In the genomic region with DNA sequence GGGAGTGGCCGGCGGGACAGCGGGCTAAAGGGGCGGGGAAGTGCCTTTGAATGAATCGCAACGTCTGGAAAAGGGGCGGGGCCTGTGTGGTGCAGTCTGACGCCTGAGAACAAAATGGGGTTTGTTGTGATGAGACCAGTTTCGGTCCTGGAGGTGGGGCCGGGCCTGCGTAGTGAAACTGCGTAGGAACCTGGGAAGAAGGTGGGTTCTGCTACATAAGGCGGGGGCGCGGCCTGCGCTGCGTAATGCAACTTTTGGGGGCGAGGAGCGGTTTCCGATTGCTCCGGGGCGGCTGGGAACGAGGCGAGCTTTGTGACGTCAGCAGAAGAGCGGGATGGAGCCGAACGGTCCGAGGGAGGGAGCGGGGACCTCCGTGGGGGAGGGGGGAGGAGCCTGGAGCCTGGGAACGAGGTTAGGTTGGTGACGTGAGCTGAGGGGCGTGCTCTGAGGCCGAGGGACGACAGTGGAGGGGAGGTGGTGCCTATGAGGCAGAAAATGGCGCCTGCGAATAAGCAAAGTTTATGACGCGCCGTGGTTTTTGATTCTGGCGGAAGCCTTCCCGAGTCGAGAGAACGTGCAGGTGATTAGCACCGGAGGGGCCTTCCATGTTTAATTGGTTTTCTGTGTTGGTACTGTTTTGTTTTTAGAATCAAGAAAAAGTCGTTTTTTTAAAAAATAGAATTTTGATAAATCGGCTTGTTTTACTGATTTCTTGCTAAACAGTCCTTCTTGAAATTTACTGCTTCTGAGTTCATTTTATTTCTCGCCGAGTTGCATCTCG, we compare ENCODE assay signal across 1 cellular context.
TF ChIP-seq lines count a peak whose summit lies in the region.

No MANE protein-coding gene starts in this region.

TF ChIP-seq in HepG2, 621 proteins besides CTCF, POLR2A, EP300 and RAD21 (continues in another document):
- TF ChIP-seq ZSCAN12 (CRISPR knock-in tag; IDR thresholded peaks at IDR 0.05), result no peak
- TF ChIP-seq KMT2A (CRISPR knock-in tag; IDR thresholded peaks at IDR 0.05), result peak; percentile 27; the same call in 1 of the 2 replicates
- TF ChIP-seq PRDM4 (CRISPR knock-in tag; IDR thresholded peaks at IDR 0.05; ENCODE audit: borderline replicate concordance), result no peak
- no peak for TF ChIP-seq MTA3 (CRISPR knock-in tag; IDR thresholded peaks at IDR 0.05)
- TF ChIP-seq KIAA2018 (CRISPR knock-in tag; IDR thresholded peaks at IDR 0.05; ENCODE audit: borderline replicate concordance), result no peak
- no peak for TF ChIP-seq PITX1 (CRISPR knock-in tag; IDR thresholded peaks at IDR 0.05)
- TF ChIP-seq MAFG (CRISPR knock-in tag; IDR thresholded peaks at IDR 0.05), result no peak
- TF ChIP-seq RBM39 (IDR thresholded peaks at IDR 0.05; ENCODE audit: low read depth, low read length, poor library complexity, severe bottlenecking), result no peak
- no peak; the same call in 1 of the 2 replicates for TF ChIP-seq THAP9 (CRISPR knock-in tag; IDR thresholded peaks at IDR 0.05; ENCODE audit: borderline replicate concordance)
- no peak for TF ChIP-seq ZMYM4 (CRISPR knock-in tag; IDR thresholded peaks at IDR 0.05)
- TF ChIP-seq ZNF224 (CRISPR knock-in tag; IDR thresholded peaks at IDR 0.05), result no peak
- TF ChIP-seq PRPF4 (IDR thresholded peaks at IDR 0.05; ENCODE audit: low read depth, low read length, poor library complexity, severe bottlenecking), result no peak
- no peak for TF ChIP-seq REST (IDR thresholded peaks at IDR 0.05; ENCODE audit: borderline replicate concordance in 1 of 2, low read depth in 1 of 2, low read length in 2 of 2)
- TF ChIP-seq, protein P1, sequence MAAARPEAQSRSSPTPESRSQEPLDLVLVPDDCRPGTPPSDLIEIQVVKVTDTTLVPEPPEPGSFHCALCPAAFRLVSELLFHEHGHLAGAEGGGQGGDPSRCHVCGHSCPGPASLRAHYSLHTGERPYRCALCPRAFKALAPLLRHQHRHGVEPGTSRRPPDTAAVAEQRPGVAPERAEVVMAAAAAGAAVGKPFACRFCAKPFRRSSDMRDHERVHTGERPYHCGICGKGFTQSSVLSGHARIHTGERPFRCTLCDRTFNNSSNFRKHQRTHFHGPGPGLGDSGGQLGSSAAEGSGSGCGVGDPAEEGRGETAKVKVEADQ (CRISPR knock-in tag; IDR thresholded peaks at IDR 0.05; ENCODE audit: borderline replicate concordance), result no peak
- TF ChIP-seq ZSCAN30 (CRISPR knock-in tag; IDR thresholded peaks at IDR 0.05), result no peak
- TF ChIP-seq, protein P2, sequence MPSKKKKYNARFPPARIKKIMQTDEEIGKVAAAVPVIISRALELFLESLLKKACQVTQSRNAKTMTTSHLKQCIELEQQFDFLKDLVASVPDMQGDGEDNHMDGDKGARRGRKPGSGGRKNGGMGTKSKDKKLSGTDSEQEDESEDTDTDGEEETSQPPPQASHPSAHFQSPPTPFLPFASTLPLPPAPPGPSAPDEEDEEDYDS (CRISPR knock-in tag; IDR thresholded peaks at IDR 0.05), result peak; percentile 54
- no peak for TF ChIP-seq ARID3A (IDR thresholded peaks at IDR 0.05; ENCODE audit: low read depth, low read length)
- no peak for TF ChIP-seq ZNF850 (CRISPR knock-in tag; conservative IDR thresholded peaks at IDR 0.05)
- peak; percentile 93 for TF ChIP-seq NAIF1 (CRISPR knock-in tag; IDR thresholded peaks at IDR 0.05; ENCODE audit: borderline replicate concordance)
- TF ChIP-seq CREM (IDR thresholded peaks at IDR 0.05), result peak; percentile 81
- no peak for TF ChIP-seq CREM (CRISPR knock-in tag; IDR thresholded peaks at IDR 0.05)
- 0 out of 2 replicates have a peak, but pooled peaks have one; percentile 10 for TF ChIP-seq ZNF777 (CRISPR knock-in tag; IDR thresholded peaks at IDR 0.05)
- no peak for TF ChIP-seq KAT2B (IDR thresholded peaks at IDR 0.05; ENCODE audit: borderline replicate concordance, low read depth, low read length)
- TF ChIP-seq ZC3H13 (CRISPR knock-in tag; IDR thresholded peaks at IDR 0.05), result no peak
- peak; percentile 30 for TF ChIP-seq YEATS4 (CRISPR knock-in tag; IDR thresholded peaks at IDR 0.05; ENCODE audit: borderline replicate concordance)
- peak; percentile 98 for TF ChIP-seq HNRNPLL (IDR thresholded peaks at IDR 0.05; ENCODE audit: low read depth, low read length, poor library complexity, severe bottlenecking)
- TF ChIP-seq ISX (CRISPR knock-in tag; conservative IDR thresholded peaks at IDR 0.05), result no peak
- TF ChIP-seq TBX2 (CRISPR knock-in tag; IDR thresholded peaks at IDR 0.05; ENCODE audit: borderline replicate concordance), result peak; percentile 15; the same call in 1 of the 2 replicates
- TF ChIP-seq SNRNP70 (IDR thresholded peaks at IDR 0.05; ENCODE audit: low read depth, low read length), result no peak
- no peak for TF ChIP-seq AHR (CRISPR knock-in tag; IDR thresholded peaks at IDR 0.05)
- TF ChIP-seq NFE2L2 (IDR thresholded peaks at IDR 0.05; ENCODE audit: low read length), result no peak
- no peak for TF ChIP-seq ZSCAN21 (CRISPR knock-in tag; IDR thresholded peaks at IDR 0.05; ENCODE audit: borderline replicate concordance)
